16 cellular contexts compared by ENCODE assay signal in the genomic region with DNA sequence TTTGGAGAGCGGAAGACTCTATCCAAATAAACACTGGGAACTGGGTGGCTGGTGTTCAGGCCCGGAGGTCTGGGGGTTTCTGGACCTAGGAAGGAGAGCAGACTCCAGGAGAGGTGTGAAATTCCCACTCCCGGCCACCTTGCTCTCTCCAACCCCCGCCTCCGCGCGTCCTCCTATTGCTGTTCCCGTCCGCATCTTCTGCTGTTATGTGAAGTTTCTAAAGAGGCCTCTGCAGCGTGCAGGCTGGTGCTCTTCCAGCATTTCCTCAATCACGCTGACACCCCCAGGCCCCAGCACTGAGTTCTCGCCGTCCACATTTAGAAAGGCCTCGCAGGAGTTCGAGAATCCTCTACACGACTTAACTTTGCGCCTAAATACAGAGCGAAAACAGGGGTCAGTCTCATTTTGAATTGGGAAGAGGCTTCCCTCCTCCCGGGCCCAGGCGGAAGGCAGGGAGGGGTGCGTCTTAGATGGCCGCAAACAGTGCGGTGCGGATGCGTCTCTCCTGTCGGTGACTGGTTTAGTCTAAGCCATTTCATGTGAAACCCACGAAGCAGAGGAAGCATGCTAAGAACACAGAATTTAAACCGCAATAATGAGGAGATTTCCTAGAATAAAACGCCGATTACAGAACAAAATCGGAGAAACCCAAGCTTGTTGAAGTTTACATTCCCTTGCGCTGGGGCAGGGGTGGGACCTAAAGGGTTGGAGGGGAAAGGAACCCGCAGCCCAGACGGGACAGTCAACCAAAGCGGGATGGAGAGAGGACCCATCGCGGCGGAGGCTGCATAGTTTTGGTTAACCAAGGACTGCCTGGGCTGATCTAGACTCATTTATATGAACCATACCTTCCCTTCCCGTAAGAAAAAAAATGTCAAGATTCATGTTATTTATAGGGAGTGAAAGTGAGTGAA. TPM values are rescaled to one million over a fixed set of nuclear protein-coding genes. Genes with fewer than 3 reads are reported as not detected.
DNase-seq lines count a peak whose midpoint lies in the region; ATAC-seq and TF ChIP-seq lines count a peak whose summit lies in the region.
"Had no signal": no experiment of that assay in that cellular context is flagged by ENCODE, and none has a peak within 500 bp of the region (broad histone marks: within the 10 kb centered on the region; RNA-seq: fewer than 3 reads in every experiment).

No MANE protein-coding gene starts in this region.

- no peak for ATAC-seq in activated naive CD8-positive, alpha-beta T cell treated with anti-CD3 and anti-CD28 coated beads, Interleukin-2, amount 10 ng/mL, durations not matched to agents 7 days and 5 days (ENCODE audit: low read depth)
- no peak for ATAC-seq in upper lobe of right lung
- ATAC-seq in HG03039 (IDR thresholded peaks at IDR 0.05; ENCODE audit: unreplicated experiment): no peak

- H3K36me3 ChIP-seq in mucosa of stomach (ENCODE audit: control insufficient read depth, insufficient read depth, low read length): no peaks in the 10 kb centered on the region
- H3K36me3 ChIP-seq in upper lobe of right lung: no peaks in the 10 kb centered on the region
- H3K36me3 ChIP-seq in mammary epithelial cell (ENCODE audit: insufficient read depth, low read length): no peaks in the 10 kb centered on the region
- H3K36me3 ChIP-seq: cardiac muscle cell, left ventricle myocardium inferior had no signal

- POLR2A ChIA-PET in activated naive CD8-positive, alpha-beta T cell treated with anti-CD3 and anti-CD28 coated beads, Interleukin-2, amount 10 ng/mL, durations not matched to agents 7 days and 5 days (lab: Charles Lee): no interaction called here

- no peak overlapping the region for H3K4me2 ChIP-seq in mammary epithelial cell (ENCODE audit: insufficient read depth, low read depth, low read length)

- CTCF ChIA-PET in mammary epithelial cell (lab: Charles Lee; ENCODE audit: low non-redundant PET): no interaction called here

- H3K27ac ChIP-seq in upper lobe of right lung: peak overlapping the region; percentile 30
- H3K27ac ChIP-seq in mammary epithelial cell (ENCODE audit: insufficient read depth, low read depth, low read length): no peak overlapping the region
- H3K27ac ChIP-seq: cardiac muscle cell, left ventricle myocardium inferior had no signal

- H3K4me1 ChIP-seq in mucosa of stomach (ENCODE audit: control insufficient read depth, insufficient read depth, low read length): peaks cover 34% of the 10 kb centered on the region
- peaks cover 13% of the 10 kb centered on the region for H3K4me1 ChIP-seq in upper lobe of right lung
- peaks cover 11% of the 10 kb centered on the region for H3K4me1 ChIP-seq in mammary epithelial cell (ENCODE audit: insufficient read depth, low read length)

- BruUV-seq in mammary epithelial cell (replicated peaks; lab: Mats Ljungman, UMichigan): no TSS peak

- no peak for TF ChIP-seq CTCF in upper lobe of right lung (IDR thresholded peaks at IDR 0.05)
- TF ChIP-seq CTCF in mammary epithelial cell (conservative IDR thresholded peaks at IDR 0.05 in 1 of 2, IDR thresholded peaks at IDR 0.05 in 1 of 2; ENCODE audit: extremely low read depth in 1 of 2, insufficient read depth in 1 of 2, low read depth in 1 of 2, low read length in 2 of 2): no peak

- dilution Hi-C loops in mammary epithelial cell (cut with HindIII; ENCODE audit: low sequenced_read_pairs): no loop called here

- 34% methylated on average over 28 of the region's 39 CpGs for WGBS in mammary epithelial cell (ENCODE audit: low coverage, missing lambda C conversion rate)

- peaks cover 90% of the 10 kb centered on the region for H3K27me3 ChIP-seq in mucosa of stomach (ENCODE audit: control insufficient read depth, insufficient read depth, low read length)
- H3K27me3 ChIP-seq in upper lobe of right lung: peaks cover 93% of the 10 kb centered on the region
- peaks cover 66% of the 10 kb centered on the region for H3K27me3 ChIP-seq in mammary epithelial cell (ENCODE audit: insufficient read depth, low read length)

- H3K9me3 Mint-ChIP-seq in activated naive CD8-positive, alpha-beta T cell treated with anti-CD3 and anti-CD28 coated beads, Interleukin-2, amount 10 ng/mL, durations not matched to agents 7 days and 5 days: no peaks in the 10 kb centered on the region
- H3K9me3 Mint-ChIP-seq in activated naive CD8-positive, alpha-beta T cell treated with anti-CD3 and anti-CD28 coated beads for 36 hours: no peaks in the 10 kb centered on the region
- H3K9me3 Mint-ChIP-seq: activated naive CD4-positive, alpha-beta T cell treated with anti-CD3 and anti-CD28 coated beads for 36 hours had no signal

- H3K4me1 Mint-ChIP-seq in activated naive CD8-positive, alpha-beta T cell treated with anti-CD3 and anti-CD28 coated beads, Interleukin-2, amount 10 ng/mL, durations not matched to agents 7 days and 5 days: peaks cover 20% of the 10 kb centered on the region
- H3K4me1 Mint-ChIP-seq in activated naive CD8-positive, alpha-beta T cell treated with anti-CD3 and anti-CD28 coated beads for 36 hours: peaks cover 29% of the 10 kb centered on the region

- peak overlapping the region; percentile 26 for H3K4me3 Mint-ChIP-seq in activated naive CD8-positive, alpha-beta T cell treated with anti-CD3 and anti-CD28 coated beads, Interleukin-2, amount 10 ng/mL, durations not matched to agents 7 days and 5 days
- H3K4me3 Mint-ChIP-seq in activated naive CD8-positive, alpha-beta T cell treated with anti-CD3 and anti-CD28 coated beads for 36 hours: no peak overlapping the region
- H3K4me3 Mint-ChIP-seq: activated naive CD4-positive, alpha-beta T cell treated with anti-CD3 and anti-CD28 coated beads for 36 hours had no signal

- no peak for DNase-seq in activated naive CD8-positive, alpha-beta T cell treated with anti-CD3 and anti-CD28 coated beads, Interleukin-2, amount 10 ng/mL, durations not matched to agents 7 days and 5 days
- DNase-seq in activated naive CD8-positive, alpha-beta T cell treated with anti-CD3 and anti-CD28 coated beads for 36 hours: no peak
- DNase-seq in ecto neural progenitor cell (ENCODE audit: low spot score): peak; percentile 49
- DNase-seq in upper lobe of right lung: no peak
- no peak for DNase-seq in DMS 273 (lab: John Stamatoyannopoulos, UW; ENCODE audit: unreplicated experiment)
- DNase-seq in mammary epithelial cell: no peak
- DNase-seq: activated CD8-positive, alpha-beta memory T cell treated with anti-CD3 and anti-CD28 coated beads for 24 hours; activated naive CD4-positive, alpha-beta T cell treated with anti-CD3 and anti-CD28 coated beads for 36 hours; left ventricle myocardium inferior; NCI-H1048; NCI-H2171 treated with DMSO at 0.1 percent for 48 hours; nucleus accumbens; SIG-M5 had no signal

- H2AFZ ChIP-seq in mammary epithelial cell (ENCODE audit: low read depth, low read length): no peak overlapping the region

- H3K9ac ChIP-seq in mucosa of stomach (ENCODE audit: low read length) (peak overlapping the region; percentile 17), mammary epithelial cell (ENCODE audit: insufficient read depth, low read length) (no peak overlapping the region)

- in situ Hi-C loops in mammary epithelial cell (cut with MboI; ENCODE audit: low sequenced_read_pairs in 2 of 2): loop anchor here in 1 of 2 donors (25.0 kb wide), 1 partner anchor 798 kb away; no protein-coding TSS in a partner anchor

- H3K27me3 Mint-ChIP-seq in activated naive CD8-positive, alpha-beta T cell treated with anti-CD3 and anti-CD28 coated beads, Interleukin-2, amount 10 ng/mL, durations not matched to agents 7 days and 5 days: peaks cover 74% of the 10 kb centered on the region
- peaks cover 83% of the 10 kb centered on the region for H3K27me3 Mint-ChIP-seq in activated naive CD8-positive, alpha-beta T cell treated with anti-CD3 and anti-CD28 coated beads for 36 hours

- intact Hi-C loops in upper lobe of right lung (cut with DNase I): loop anchor here (10.0 kb wide), 2 partner anchors 71 to 591 kb away; a partner anchor contains a TSS
- intact Hi-C loops in mammary epithelial cell (cut with micrococcal nuclease): no loop called here

- H3K79me2 ChIP-seq in mammary epithelial cell (ENCODE audit: insufficient read depth, low read length): no peaks in the 10 kb centered on the region

- no peaks in the 10 kb centered on the region for H3K36me3 Mint-ChIP-seq in activated naive CD8-positive, alpha-beta T cell treated with anti-CD3 and anti-CD28 coated beads, Interleukin-2, amount 10 ng/mL, durations not matched to agents 7 days and 5 days
- no peaks in the 10 kb centered on the region for H3K36me3 Mint-ChIP-seq in activated naive CD8-positive, alpha-beta T cell treated with anti-CD3 and anti-CD28 coated beads for 36 hours

- no peaks in the 10 kb centered on the region for H4K20me1 ChIP-seq in mammary epithelial cell (ENCODE audit: insufficient read depth, low read length)

- H3K9me3 ChIP-seq in mucosa of stomach (ENCODE audit: control insufficient read depth, low read length) (no peaks in the 10 kb centered on the region), upper lobe of right lung (no peaks in the 10 kb centered on the region), mammary epithelial cell (replicated peaks; ENCODE audit: insufficient read depth, low read length) (no peaks in the 10 kb centered on the region)
- H3K9me3 ChIP-seq: left ventricle myocardium inferior had no signal

- no peak overlapping the region for H3K27ac Mint-ChIP-seq in activated naive CD8-positive, alpha-beta T cell treated with anti-CD3 and anti-CD28 coated beads, Interleukin-2, amount 10 ng/mL, durations not matched to agents 7 days and 5 days
- no peak overlapping the region for H3K27ac Mint-ChIP-seq in activated naive CD8-positive, alpha-beta T cell treated with anti-CD3 and anti-CD28 coated beads for 36 hours
- H3K27ac Mint-ChIP-seq: activated naive CD4-positive, alpha-beta T cell treated with anti-CD3 and anti-CD28 coated beads for 36 hours had no signal

- H3K4me3 ChIP-seq in mucosa of stomach (ENCODE audit: low read length) (no peak overlapping the region), upper lobe of right lung (no peak overlapping the region), mammary epithelial cell (replicated peaks in 1 of 3; ENCODE audit: insufficient read depth in 1 of 3, low read depth in 2 of 3, low read length in 3 of 3) (no peak overlapping the region)
- H3K4me3 ChIP-seq: cardiac muscle cell, left ventricle myocardium inferior had no signal

RNA-seq across cellular contexts. Expression of a gene that starts 4.0 kb away (rescaled TPM):
- not detected for total RNA-seq in activated naive CD8-positive, alpha-beta T cell treated with anti-CD3 and anti-CD28 coated beads, Interleukin-2, amount 10 ng/mL, durations not matched to agents 7 days and 5 days
- not detected for total RNA-seq in activated naive CD8-positive, alpha-beta T cell treated with anti-CD3 and anti-CD28 coated beads for 36 hours
- 15.7 TPM for total RNA-seq in upper lobe of right lung
- not detected for total RNA-seq in mammary epithelial cell
- 0.15 TPM for polyA plus RNA-seq in mammary epithelial cell
- not detected for polyA minus RNA-seq in mammary epithelial cell
- total RNA-seq: activated naive CD4-positive, alpha-beta T cell treated with anti-CD3 and anti-CD28 coated beads for 36 hours had no signal

Comparison
In these comparisons a context has a peak if more than half of its experiments do, and no peak if none do; other contexts are left out.
1. RNA of a gene that starts 4.0 kb away (total RNA-seq): 15.7 TPM in upper lobe of right lung (single experiment); not detected in mammary epithelial cell, not detected in activated naive CD8-positive, alpha-beta T cell treated with anti-CD3 and anti-CD28 coated beads, Interleukin-2, amount 10 ng/mL, durations not matched to agents 7 days and 5 days and not detected in activated naive CD8-positive, alpha-beta T cell treated with anti-CD3 and anti-CD28 coated beads for 36 hours; every median in the first group is over 10 times any median in the second.